Comparison of ENCODE assay signal across 16 cellular contexts in genomic region chr7:36567699-36568436, GRCh38.
DNase-seq lines count a peak whose midpoint lies in the region; ATAC-seq and TF ChIP-seq lines count a peak whose summit lies in the region.
"Had no signal": no experiment of that assay in that cellular context is flagged by ENCODE, and none has a peak within 500 bp of the region (broad histone marks: within the 10 kb centered on the region; RNA-seq: fewer than 3 reads in every experiment).

No MANE protein-coding gene starts in this region.

- DNase-seq in HL-60 (ENCODE audit: low read depth in 1 of 2, low spot score in 1 of 2) (no peak), Panc1 (ENCODE audit: low read depth, low spot score) (no peak), osteoblast (ENCODE audit: insufficient read length, low spot score, missing footprints) (peak; percentile 51), DMS114 treated with DMSO at 0.1 percent for 48 hours (lab: John Stamatoyannopoulos, UW; ENCODE audit: unreplicated experiment) (no peak)
- DNase-seq: C1 segment of cervical spinal cord, IMR-90, Karpas-422, NCI-H1417 treated with DMSO at 0.1 percent for 48 hours, NCI-H1930, NCI-H345, NCI-H526 had no signal

- no peaks in the 10 kb centered on the region for H3K4me1 ChIP-seq in Panc1 (ENCODE audit: control insufficient read depth, insufficient read depth, low read length)
- H3K4me1 ChIP-seq in iPS-18a (ENCODE audit: control insufficient read depth, low read depth, low read length) = peaks cover 32% of the 10 kb centered on the region
- H3K4me1 ChIP-seq in osteoblast (ENCODE audit: insufficient read depth, low read length) = no peaks in the 10 kb centered on the region

- in situ Hi-C loops in Panc1 (cut with HindIII; ENCODE audit: low pct_unique_long_range_greater_than_20kb, low sequenced_read_pairs) = no loop called here

- no peak overlapping the region for H3K9ac ChIP-seq in iPS-18a (ENCODE audit: low read length)

- H4K20me1 ChIP-seq in osteoblast (ENCODE audit: insufficient read depth, low read length) = no peaks in the 10 kb centered on the region

- H3K36me3 ChIP-seq in Panc1 (ENCODE audit: control insufficient read depth, insufficient read depth, low read length) (no peaks in the 10 kb centered on the region), iPS-18a (ENCODE audit: control insufficient read depth, low read depth, low read length) (no peaks in the 10 kb centered on the region), osteoblast (ENCODE audit: insufficient read depth, low read length) (no peaks in the 10 kb centered on the region)
- H3K36me3 ChIP-seq: SJSA1 had no signal

- no peak overlapping the region for H3K4me3 ChIP-seq in HL-60 (replicated peaks; ENCODE audit: insufficient read depth, low read length)
- no peak overlapping the region for H3K4me3 ChIP-seq in Panc1 (ENCODE audit: low read depth in 2 of 2, low read length in 2 of 2)
- H3K4me3 ChIP-seq in iPS-18a (ENCODE audit: low read length) = peak overlapping the region; percentile 22
- H3K4me3 ChIP-seq in osteoblast (ENCODE audit: insufficient read depth, low read length) = no peak overlapping the region
- H3K4me3 ChIP-seq: SJSA1 had no signal

- POLR2A ChIA-PET in Panc1 (lab: Charles Lee) = no interaction called here

- TF ChIP-seq CTCF in HL-60 (IDR thresholded peaks at IDR 0.05; ENCODE audit: insufficient read depth, low read length) (no peak), Panc1 (IDR thresholded peaks at IDR 0.05) (0 out of 2 replicates have a peak, but pooled peaks have one; percentile 7), osteoblast (IDR thresholded peaks at IDR 0.05; ENCODE audit: extremely low read depth, low read depth, low read length) (no peak)

- H3K27me3 ChIP-seq in HL-60 (ENCODE audit: insufficient read depth, poor library complexity, severe bottlenecking) (no peaks in the 10 kb centered on the region), Panc1 (ENCODE audit: control insufficient read depth, insufficient read depth, low read length) (no peaks in the 10 kb centered on the region), iPS-18a (ENCODE audit: control insufficient read depth, insufficient read depth, low read length) (no peaks in the 10 kb centered on the region), osteoblast (ENCODE audit: insufficient read depth, low read length) (peaks cover 3% of the 10 kb centered on the region)
- H3K27me3 ChIP-seq: SJSA1 had no signal

- H3K9me3 ChIP-seq in Panc1 (ENCODE audit: control insufficient read depth, insufficient read depth, low read depth, low read length) = no peaks in the 10 kb centered on the region
- no peaks in the 10 kb centered on the region for H3K9me3 ChIP-seq in iPS-18a (ENCODE audit: control insufficient read depth, low read depth, low read length)
- H3K9me3 ChIP-seq in osteoblast (ENCODE audit: low read depth, low read length) = no peaks in the 10 kb centered on the region
- H3K9me3 ChIP-seq: SJSA1 had no signal

- no peaks in the 10 kb centered on the region for H3K79me2 ChIP-seq in osteoblast (ENCODE audit: insufficient read depth, low read length)

- no peak overlapping the region for H2AFZ ChIP-seq in osteoblast (ENCODE audit: low read length)

- BruUV-seq in Panc1 (replicated peaks; lab: Mats Ljungman, UMichigan) = no TSS peak

- ATAC-seq in Panc1 (no peak), GM21390 (IDR thresholded peaks at IDR 0.05; ENCODE audit: unreplicated experiment) (no peak), HG03097 (IDR thresholded peaks at IDR 0.05; ENCODE audit: low FRiP score, unreplicated experiment) (no peak)
- ATAC-seq: HCT116 had no signal

- CTCF ChIA-PET in Panc1 (lab: Charles Lee) = no interaction called here

- intact Hi-C loops in Panc1 (cut with micrococcal nuclease; ENCODE audit: unreplicated experiment) = no loop called here

- no peak overlapping the region for H3K4me2 ChIP-seq in osteoblast (ENCODE audit: insufficient read depth, low read length)

- 0 out of 2 replicates have a peak overlapping the region, but pooled peaks have one; percentile 1 for H3K27ac ChIP-seq in HL-60 (replicated peaks)
- no peak overlapping the region for H3K27ac ChIP-seq in Panc1 (ENCODE audit: low read length)
- peak overlapping the region; percentile 45 for H3K27ac ChIP-seq in iPS-18a (ENCODE audit: low read length)
- H3K27ac ChIP-seq in osteoblast (ENCODE audit: low read depth, low read length) = no peak overlapping the region
- H3K27ac ChIP-seq: SJSA1 had no signal

Comparison
In these comparisons a context has a peak if more than half of its experiments do, and no peak if none do; other contexts are left out.
1. H3K27ac ChIP-seq: peak in HL-60 (single experiment) and iPS-18a (single experiment); none in Panc1 (single experiment) and osteoblast (single experiment).